In the genomic region with DNA sequence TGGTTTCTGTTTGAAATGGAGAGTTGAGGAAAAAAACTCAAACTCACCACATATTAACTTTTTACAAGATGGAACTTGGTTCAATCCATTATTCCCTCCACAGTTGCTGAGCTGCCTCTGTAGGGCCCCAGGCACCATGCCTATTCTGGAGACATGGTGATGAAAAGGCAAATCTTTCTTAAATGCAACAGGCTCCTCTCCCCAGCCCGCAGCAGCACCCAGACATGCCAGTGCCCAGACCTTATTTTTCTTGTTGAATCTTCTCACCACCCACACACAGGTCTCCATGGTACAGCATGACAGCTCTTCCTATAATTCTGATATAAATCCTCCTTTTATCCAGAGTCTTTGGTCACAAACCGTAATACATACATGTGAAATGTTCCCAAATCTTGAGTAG, we compare ENCODE assay signal across 9 cellular contexts. TPM values are rescaled to one million over a fixed set of nuclear protein-coding genes. Genes with fewer than 3 reads are reported as not detected.
DNase-seq lines count a peak whose midpoint lies in the region; ATAC-seq and TF ChIP-seq lines count a peak whose summit lies in the region.
"Had no signal": no experiment of that assay in that cellular context is flagged by ENCODE, and none has a peak within 500 bp of the region (broad histone marks: within the 10 kb centered on the region; RNA-seq: fewer than 3 reads in every experiment).

No MANE protein-coding gene starts in this region.

- peak overlapping the region; percentile 86 for H3K4me2 ChIP-seq in KMS-11
- peak overlapping the region; percentile 71 for H3K4me2 ChIP-seq in osteoblast (ENCODE audit: insufficient read depth, low read length)

- no peaks in the 10 kb centered on the region for H3K27me3 ChIP-seq in CD4-positive, alpha-beta T cell (ENCODE audit: control insufficient read depth, insufficient read depth, low read length)
- H3K27me3 ChIP-seq in KMS-11 (ENCODE audit: insufficient read depth, low read depth) (no peaks in the 10 kb centered on the region), osteoblast (ENCODE audit: insufficient read depth, low read length) (no peaks in the 10 kb centered on the region)

- H3K4me1 ChIP-seq in KMS-11 (ENCODE audit: low read depth, poor library complexity, severe bottlenecking) (peaks cover 100% of the 10 kb centered on the region), osteoblast (ENCODE audit: insufficient read depth, low read length) (peaks cover 6% of the 10 kb centered on the region)

- H3K9me3 Mint-ChIP-seq in CD4-positive, alpha-beta T cell, result no peaks in the 10 kb centered on the region

- ATAC-seq in CD4-positive, alpha-beta T cell (ENCODE audit: poor library complexity), result peak; percentile 26
- ATAC-seq in GM18517 (IDR thresholded peaks at IDR 0.05; ENCODE audit: unreplicated experiment), result no peak

- peak overlapping the region; percentile 49 for H3K9ac ChIP-seq in KMS-11

- peaks cover 100% of the 10 kb centered on the region for H3K79me2 ChIP-seq in KMS-11 (ENCODE audit: insufficient read depth, low read depth)
- H3K79me2 ChIP-seq in osteoblast (ENCODE audit: insufficient read depth, low read length), result peaks cover 46% of the 10 kb centered on the region

- DNase-seq in CD4-positive, alpha-beta T cell, result peak in 2 of 10 experiments; percentile 33 to 36
- no peak for DNase-seq in osteoblast (ENCODE audit: insufficient read length, low spot score, missing footprints)
- no peak for DNase-seq in germinal center (ENCODE audit: low spot score)
- no peak for DNase-seq in NAMALWA (ENCODE audit: low spot score)
- no peak for DNase-seq in H4 (ENCODE audit: low spot score)
- DNase-seq: nucleus accumbens had no signal

- H3K27ac Mint-ChIP-seq in CD4-positive, alpha-beta T cell, result peak overlapping the region; percentile 95

- H2AFZ ChIP-seq in KMS-11 (ENCODE audit: low read depth), result no peak overlapping the region
- peak overlapping the region; percentile 61 for H2AFZ ChIP-seq in osteoblast (ENCODE audit: low read length)

- POLR2A ChIA-PET in CD4-positive, alpha-beta T cell (lab: Charles Lee), result interaction anchor here (0.7 to 10.8 kb wide), 13 partner anchors 8 to 1342 kb away, joined by 3 to 106 read pairs (median 6); no protein-coding TSS in a partner anchor

- CTCF ChIA-PET in CD4-positive, alpha-beta T cell (lab: Charles Lee), result interaction anchor here (2.3 kb wide), 1 partner anchor 16 kb away, joined by 9 read pairs; no protein-coding TSS in a partner anchor

- H3K36me3 Mint-ChIP-seq in CD4-positive, alpha-beta T cell (ENCODE audit: low read depth), result peaks cover 60% of the 10 kb centered on the region

- H3K36me3 ChIP-seq in KMS-11 (ENCODE audit: insufficient read depth), result no peaks in the 10 kb centered on the region
- H3K36me3 ChIP-seq in osteoblast (ENCODE audit: insufficient read depth, low read length), result no peaks in the 10 kb centered on the region

- H3K27me3 Mint-ChIP-seq in CD4-positive, alpha-beta T cell, result no peaks in the 10 kb centered on the region

- no peak for TF ChIP-seq CTCF in CD4-positive, alpha-beta T cell (IDR thresholded peaks at IDR 0.05)
- TF ChIP-seq CTCF in KMS-11 (conservative IDR thresholded peaks at IDR 0.05; ENCODE audit: low read depth, low read length), result no peak
- no peak for TF ChIP-seq CTCF in osteoblast (IDR thresholded peaks at IDR 0.05; ENCODE audit: extremely low read depth, low read depth, low read length)

- peak overlapping the region; percentile 90 for H3K4me3 Mint-ChIP-seq in CD4-positive, alpha-beta T cell

- no peaks in the 10 kb centered on the region for H3K9me3 ChIP-seq in CD4-positive, alpha-beta T cell (ENCODE audit: control insufficient read depth, low read length)
- H3K9me3 ChIP-seq in osteoblast (ENCODE audit: low read depth, low read length), result no peaks in the 10 kb centered on the region

- peak overlapping the region; percentile 85 for H3K27ac ChIP-seq in CD4-positive, alpha-beta T cell (ENCODE audit: low read depth, low read length)
- H3K27ac ChIP-seq in KMS-11 (peak overlapping the region; percentile 77), cingulate gyrus (ENCODE audit: low read depth, low read length) (peak overlapping the region; percentile 35), osteoblast (ENCODE audit: low read depth, low read length) (no peak overlapping the region)

- H4K20me1 ChIP-seq in KMS-11 (ENCODE audit: insufficient read depth), result no peaks in the 10 kb centered on the region
- no peaks in the 10 kb centered on the region for H4K20me1 ChIP-seq in osteoblast (ENCODE audit: insufficient read depth, low read length)

- H3K4me3 ChIP-seq in KMS-11 (IDR thresholded peaks at IDR 0.05; ENCODE audit: insufficient read depth, low read depth, low read length) (no peak overlapping the region), osteoblast (ENCODE audit: insufficient read depth, low read length) (peak overlapping the region; percentile 59)

- H3K4me1 Mint-ChIP-seq in CD4-positive, alpha-beta T cell (ENCODE audit: low read depth), result peaks cover 61% of the 10 kb centered on the region

- intact Hi-C loops in CD4-positive, alpha-beta T cell (cut with DNase I, micrococcal nuclease), result loop anchor here in 1 of 2 experiments (2.0 kb wide), 1 partner anchor 28 kb away; no protein-coding TSS in a partner anchor

RNA-seq across cellular contexts. Expression of gene CYTH1, which starts 7.6 kb away (rescaled TPM):
- 100 to 1,000 TPM; 521 to 525 TPM for total RNA-seq in CD4-positive, alpha-beta T cell
- total RNA-seq in osteoblast, result 20.9 and 21.4 TPM in 2 replicates
- total RNA-seq in H4 (2014; rRNA removed; shearing (Covaris generic)), result 8.0 and 9.7 TPM in 2 replicates

Comparison
In these comparisons a context has a peak if more than half of its experiments do, and no peak if none do; other contexts are left out.
1. RNA of gene CYTH1, which starts 7.6 kb away (total RNA-seq): 521 to 525 TPM in CD4-positive, alpha-beta T cell; 20.9 to 21.4 TPM in osteoblast and 8.0 to 9.7 TPM in H4; every median in the first group is over 10 times any median in the second.